Comparison of ENCODE assay signal across 9 cellular contexts in the genomic region with DNA sequence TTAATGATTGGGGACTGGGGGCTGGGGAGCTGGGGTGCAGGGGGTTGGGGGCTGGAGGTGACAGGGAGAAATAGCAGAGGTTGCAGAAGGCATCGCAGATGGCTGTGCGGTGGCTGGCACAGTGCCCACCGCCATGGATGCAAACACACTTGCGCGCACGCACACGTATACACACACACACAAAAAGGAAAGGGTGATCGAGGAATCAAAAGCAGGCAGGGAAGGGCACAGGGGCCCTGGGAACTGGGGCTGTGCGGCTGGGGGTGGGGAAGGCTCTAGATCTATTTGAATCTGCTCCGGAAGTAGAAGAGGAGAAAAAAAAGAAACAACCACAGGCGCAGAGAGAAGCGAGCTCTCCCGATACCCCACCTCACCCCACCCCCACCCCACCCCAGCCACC. TPM values are rescaled to one million over a fixed set of nuclear protein-coding genes. Genes with fewer than 3 reads are reported as not detected.
DNase-seq lines count a peak whose midpoint lies in the region; FAIRE-seq and TF ChIP-seq lines count a peak whose summit lies in the region.
"Had no signal": no experiment of that assay in that cellular context is flagged by ENCODE, and none has a peak within 500 bp of the region (broad histone marks: within the 10 kb centered on the region; RNA-seq: fewer than 3 reads in every experiment).

No MANE protein-coding gene starts in this region.

- H2AK5ac ChIP-seq in H9 (ENCODE audit: insufficient read length, low read length) = no peak overlapping the region

- H3K27ac ChIP-seq in H9 (ENCODE audit: insufficient read length, low read depth, low read length) = no peak overlapping the region
- H3K27ac ChIP-seq: SJCRH30, vagina had no signal

- no peak overlapping the region for H3K9ac ChIP-seq in H9 (ENCODE audit: extremely low read depth, insufficient read length, low read length)

- no peaks in the 10 kb centered on the region for H3K9me3 Mint-ChIP-seq in activated T-helper 2 cell treated with anti-CD3 and anti-CD28 coated beads, Interferon-gamma antibody, Interleukin-2, Interleukin-4, amounts not matched to agents 10 μg/mL and 5 μg/mL and 100 μg/mL, durations not matched to agents 14 hours and 24 hours and 36 hours
- H3K9me3 Mint-ChIP-seq in H9 (no peaks in the 10 kb centered on the region), mesothelial cell of epicardium (no peaks in the 10 kb centered on the region)

- no peak overlapping the region for H3K27ac Mint-ChIP-seq in activated T-helper 2 cell treated with anti-CD3 and anti-CD28 coated beads, Interferon-gamma antibody, Interleukin-2, Interleukin-4, amounts not matched to agents 10 μg/mL and 5 μg/mL and 100 μg/mL, durations not matched to agents 14 hours and 24 hours and 36 hours
- H3K27ac Mint-ChIP-seq in H9 (no peak overlapping the region; a peak in 1 of 7 replicates), mesothelial cell of epicardium (no peak overlapping the region)

- no peak overlapping the region for H2BK12ac ChIP-seq in H9 (ENCODE audit: insufficient read length, low read depth, low read length)

- H3K56ac ChIP-seq in H9 (ENCODE audit: insufficient read length, low read depth, low read length) = no peak overlapping the region

- H3K36me3 Mint-ChIP-seq in activated T-helper 2 cell treated with anti-CD3 and anti-CD28 coated beads, Interferon-gamma antibody, Interleukin-2, Interleukin-4, amounts not matched to agents 10 μg/mL and 5 μg/mL and 100 μg/mL, durations not matched to agents 14 hours and 24 hours and 36 hours (ENCODE audit: low read depth) = no peaks in the 10 kb centered on the region
- peaks cover 0 to 2% (median 0%) of the 10 kb centered on the region in 3 experiments; a peak in 1 of 7 replicates for H3K36me3 Mint-ChIP-seq in H9 (ENCODE audit: insufficient read depth in 1 of 3, low read depth in 3 of 3)
- peaks cover 12% of the 10 kb centered on the region for H3K36me3 Mint-ChIP-seq in mesothelial cell of epicardium

- no peak overlapping the region for H2AFZ ChIP-seq in H9 (ENCODE audit: low read length)

- no peak for DNase-seq in GM12891 (ENCODE audit: insufficient read length, low spot score)
- DNase-seq in NCI-H2171 treated with DMSO at 0.1 percent for 48 hours (lab: John Stamatoyannopoulos, UW) = peak; percentile 99
- DNase-seq in activated T-helper 2 cell treated with anti-CD3 and anti-CD28 coated beads, Interferon-gamma antibody, Interleukin-2, Interleukin-4, amounts not matched to agents 10 μg/mL and 5 μg/mL and 100 μg/mL, durations not matched to agents 14 hours and 24 hours and 36 hours (ENCODE audit: low spot score) = no peak
- DNase-seq in pons (ENCODE audit: low spot score) = peak; percentile 41
- DNase-seq in H9 = no peak
- DNase-seq in RCC 7860 (ENCODE audit: low spot score) = no peak
- no peak for DNase-seq in mesothelial cell of epicardium (ENCODE audit: low spot score in 2 of 2, unreplicated experiment in 2 of 2)
- DNase-seq: SJCRH30 had no signal

- intact Hi-C loops in activated T-helper 2 cell treated with anti-CD3 and anti-CD28 coated beads, Interferon-gamma antibody, Interleukin-2, Interleukin-4, amounts not matched to agents 10 μg/mL and 5 μg/mL and 100 μg/mL, durations not matched to agents 14 hours and 24 hours and 36 hours (cut with micrococcal nuclease) = no loop called here

- no peak overlapping the region for H3K23ac ChIP-seq in H9 (ENCODE audit: insufficient read length, low read depth, low read length)

- WGBS in H9 (ENCODE audit: extremely low coverage, insufficient read length, low lambda C conversion rate) = no CpG with 5 or more reads among the region's 13 CpGs

- peaks cover 3% of the 10 kb centered on the region for H3K23me2 ChIP-seq in H9 (ENCODE audit: insufficient read length, low read depth, low read length, poor library complexity, severe bottlenecking)

- H4K20me1 ChIP-seq in H9 (ENCODE audit: control insufficient read depth, insufficient read depth, insufficient read length) = no peaks in the 10 kb centered on the region

- H3K4me2 ChIP-seq in H9 (ENCODE audit: insufficient read depth, insufficient read length, low read length) = no peak overlapping the region

- H3K27me3 ChIP-seq in H9 (ENCODE audit: insufficient read depth, low read length) = no peaks in the 10 kb centered on the region; the same call in 1 of the 2 replicates
- H3K27me3 ChIP-seq: SJCRH30, vagina had no signal

- H3K18ac ChIP-seq in H9 (ENCODE audit: insufficient read length, low read depth, low read length) = no peak overlapping the region

- no peak overlapping the region for H4K91ac ChIP-seq in H9 (ENCODE audit: insufficient read length, low read depth, low read length)

- H3K27me3 Mint-ChIP-seq in activated T-helper 2 cell treated with anti-CD3 and anti-CD28 coated beads, Interferon-gamma antibody, Interleukin-2, Interleukin-4, amounts not matched to agents 10 μg/mL and 5 μg/mL and 100 μg/mL, durations not matched to agents 14 hours and 24 hours and 36 hours (ENCODE audit: low read depth) = no peaks in the 10 kb centered on the region
- peaks cover 18% of the 10 kb centered on the region for H3K27me3 Mint-ChIP-seq in H9 (ENCODE audit: low read depth)
- H3K27me3 Mint-ChIP-seq in mesothelial cell of epicardium (ENCODE audit: low read depth) = no peaks in the 10 kb centered on the region

- no peak overlapping the region for H3K4ac ChIP-seq in H9 (ENCODE audit: low read depth, low read length)

- no peak overlapping the region for H3K14ac ChIP-seq in H9 (ENCODE audit: insufficient read depth, low read length)

- no peak overlapping the region for H4K8ac ChIP-seq in H9 (replicated peaks; ENCODE audit: insufficient read length, low read depth, low read length)

- no peaks in the 10 kb centered on the region for H3K79me2 ChIP-seq in H9 (ENCODE audit: insufficient read depth, low read length)

- H2BK20ac ChIP-seq in H9 (ENCODE audit: low read depth, low read length, poor library complexity, severe bottlenecking) = no peak overlapping the region

- H3K79me1 ChIP-seq in H9 (ENCODE audit: insufficient read depth, low read depth, low read length, poor library complexity, severe bottlenecking) = no peaks in the 10 kb centered on the region

- H3K9me3 ChIP-seq in H9 (ENCODE audit: control insufficient read depth, low read depth, low read length) = no peaks in the 10 kb centered on the region
- H3K9me3 ChIP-seq: SJCRH30, vagina had no signal

- TF ChIP-seq POLR2A in GM12891 (IDR thresholded peaks at IDR 0.05; ENCODE audit: low read depth, low read length) = no peak

- H2BK120ac ChIP-seq in H9 (ENCODE audit: low read depth, low read length, poor library complexity, severe bottlenecking) = no peak overlapping the region

- TF ChIP-seq CTCF in H9 (conservative IDR thresholded peaks at IDR 0.05) (no peak), mesothelial cell of epicardium (IDR thresholded peaks at IDR 0.05; ENCODE audit: unreplicated experiment) (no peak)

- H3K4me1 ChIP-seq in H9 (ENCODE audit: insufficient read depth, low read length) = peaks cover 5% of the 10 kb centered on the region; the same call in 1 of the 2 replicates
- H3K4me1 ChIP-seq: SJCRH30, vagina had no signal

- FAIRE-seq in GM12891 (lab: Jason Lieb, UNC) (peak; percentile 51), RCC 7860 (lab: Jason Lieb, UNC) (no peak)

- H3K4me1 Mint-ChIP-seq in activated T-helper 2 cell treated with anti-CD3 and anti-CD28 coated beads, Interferon-gamma antibody, Interleukin-2, Interleukin-4, amounts not matched to agents 10 μg/mL and 5 μg/mL and 100 μg/mL, durations not matched to agents 14 hours and 24 hours and 36 hours (ENCODE audit: low read depth) = peaks cover 2% of the 10 kb centered on the region
- H3K4me1 Mint-ChIP-seq in H9 = peaks cover 3 to 16% of the 10 kb centered on the region in 2 experiments; a peak in 3 of 4 replicates
- H3K4me1 Mint-ChIP-seq in mesothelial cell of epicardium = no peaks in the 10 kb centered on the region

- H3K4me3 Mint-ChIP-seq in activated T-helper 2 cell treated with anti-CD3 and anti-CD28 coated beads, Interferon-gamma antibody, Interleukin-2, Interleukin-4, amounts not matched to agents 10 μg/mL and 5 μg/mL and 100 μg/mL, durations not matched to agents 14 hours and 24 hours and 36 hours (ENCODE audit: low read depth) = peak overlapping the region; percentile 27
- no peak overlapping the region for H3K4me3 Mint-ChIP-seq in H9
- H3K4me3 Mint-ChIP-seq in mesothelial cell of epicardium = no peak overlapping the region

- H2BK5ac ChIP-seq in H9 (ENCODE audit: insufficient read length, low read length) = no peak overlapping the region

- no peak overlapping the region for H3T11ph ChIP-seq in H9 (ENCODE audit: low read length)

- H4K5ac ChIP-seq in H9 (ENCODE audit: insufficient read length, low read depth, low read length) = no peak overlapping the region

- H2BK15ac ChIP-seq in H9 (ENCODE audit: low read depth, low read length) = no peak overlapping the region

TF ChIP-seq in GM12891, 5 proteins besides CTCF, POLR2A, EP300 and RAD21 (continues in another document):
- TF ChIP-seq POLR2AphosphoS5 (IDR thresholded peaks at IDR 0.05; ENCODE audit: low read depth, low read length) = no peak
- TF ChIP-seq PAX5 (IDR thresholded peaks at IDR 0.05; ENCODE audit: insufficient read depth, low read length, severe bottlenecking) = no peak
- TF ChIP-seq SPI1 (IDR thresholded peaks at IDR 0.05; ENCODE audit: low read depth, low read length) = no peak
- TF ChIP-seq POU2F2 (IDR thresholded peaks at IDR 0.05; ENCODE audit: low read depth, low read length) = no peak

RNA-seq across cellular contexts. Expression of gene ZFHX2, which starts 39.4 kb away (rescaled TPM):
- polyA plus RNA-seq in GM12891 (2012; ENCODE audit: low read depth, missing spikeins) = 0.65 TPM
- 2.0 and 2.5 TPM in 2 replicates for total RNA-seq in activated T-helper 2 cell treated with anti-CD3 and anti-CD28 coated beads, Interferon-gamma antibody, Interleukin-2, Interleukin-4, amounts not matched to agents 10 μg/mL and 5 μg/mL and 100 μg/mL, durations not matched to agents 14 hours and 24 hours and 36 hours
- total RNA-seq in H9 (2021) = 19.2 and 19.4 TPM in 2 replicates
- 9.8 to 14.4 TPM (median 13.7 TPM) in 3 replicates for total RNA-seq in mesothelial cell of epicardium

RNA-seq across cellular contexts. Expression of gene NGDN, which starts 42.7 kb away (rescaled TPM):
- 49.6 TPM for polyA plus RNA-seq in GM12891 (2012; ENCODE audit: low read depth, missing spikeins)
- 65.6 and 65.7 TPM in 2 replicates for total RNA-seq in activated T-helper 2 cell treated with anti-CD3 and anti-CD28 coated beads, Interferon-gamma antibody, Interleukin-2, Interleukin-4, amounts not matched to agents 10 μg/mL and 5 μg/mL and 100 μg/mL, durations not matched to agents 14 hours and 24 hours and 36 hours
- total RNA-seq in H9 (2021) (51.7 and 53.1 TPM in 2 replicates), mesothelial cell of epicardium (49.9 to 51.2 TPM (median 51.2 TPM) in 3 replicates)

RNA-seq across cellular contexts. Expression of gene THTPA, which starts 43.9 kb away (rescaled TPM):
- polyA plus RNA-seq in GM12891 (2012; ENCODE audit: low read depth, missing spikeins) = 8.0 TPM
- 12.8 and 13.7 TPM in 2 replicates for total RNA-seq in activated T-helper 2 cell treated with anti-CD3 and anti-CD28 coated beads, Interferon-gamma antibody, Interleukin-2, Interleukin-4, amounts not matched to agents 10 μg/mL and 5 μg/mL and 100 μg/mL, durations not matched to agents 14 hours and 24 hours and 36 hours
- total RNA-seq in H9 (2021) = 13.4 and 15.6 TPM in 2 replicates
- total RNA-seq in mesothelial cell of epicardium = 13.9 to 17.7 TPM (median 15.2 TPM) in 3 replicates

RNA-seq across cellular contexts. Expression of gene AP1G2, which starts 55.4 kb away (rescaled TPM):
- 78.3 TPM for polyA plus RNA-seq in GM12891 (2012; ENCODE audit: low read depth, missing spikeins)
- 164 and 170 TPM in 2 replicates for total RNA-seq in activated T-helper 2 cell treated with anti-CD3 and anti-CD28 coated beads, Interferon-gamma antibody, Interleukin-2, Interleukin-4, amounts not matched to agents 10 μg/mL and 5 μg/mL and 100 μg/mL, durations not matched to agents 14 hours and 24 hours and 36 hours
- total RNA-seq in H9 (2021) (107 and 121 TPM in 2 replicates), mesothelial cell of epicardium (268 to 271 TPM (median 269 TPM) in 3 replicates)
- total RNA-seq: SJCRH30 had no signal

Comparison
In these comparisons a context has a peak if more than half of its experiments do, and no peak if none do; other contexts are left out.
1. DNase-seq: peak in NCI-H2171 treated with DMSO at 0.1 percent for 48 hours (single experiment) and pons (single experiment); none in GM12891 (single experiment), activated T-helper 2 cell treated with anti-CD3 and anti-CD28 coated beads, Interferon-gamma antibody, Interleukin-2, Interleukin-4, amounts not matched to agents 10 μg/mL and 5 μg/mL and 100 μg/mL, durations not matched to agents 14 hours and 24 hours and 36 hours (single experiment), H9 (single experiment), RCC 7860 (single experiment) and mesothelial cell of epicardium (0 of 2).